Comparison of ENCODE assay signal across 12 cellular contexts in the genomic region with DNA sequence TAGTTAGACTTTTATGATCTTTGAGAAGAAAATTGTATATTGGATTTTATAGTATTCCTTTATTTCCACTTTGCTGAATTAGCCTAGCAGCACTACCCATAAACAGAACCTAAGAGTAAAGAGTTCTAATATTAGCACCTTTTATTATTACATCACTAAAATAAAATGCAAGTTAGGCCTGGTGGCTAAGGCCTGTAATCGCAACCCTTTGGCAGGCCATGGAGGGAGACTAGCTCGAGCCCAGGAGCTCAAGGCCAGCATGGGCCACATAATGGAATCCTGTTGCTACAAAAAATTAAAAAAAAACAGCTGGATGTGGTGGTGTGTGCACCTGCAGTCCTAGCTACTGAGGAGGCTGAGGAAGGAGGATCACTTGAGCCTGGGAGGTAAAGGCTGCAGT.
"Had no signal": no experiment of that assay in that cellular context is flagged by ENCODE, and none has a peak within 500 bp of the region (broad histone marks: within the 10 kb centered on the region; RNA-seq: fewer than 3 reads in every experiment).

No MANE protein-coding gene starts in this region.

- H3K27me3 Mint-ChIP-seq: activated B cell treated with CpG ODN at 0.5 μM for 24 hours; brain; stimulated activated naive CD8-positive, alpha-beta T cell treated with anti-CD3 and anti-CD28 coated beads, Interleukin-15, Interleukin-2, amounts not matched to agents 100 ng/mL and 50 ng/mL, for 24 hours; T-helper 17 cell had no signal

- H3K27ac ChIP-seq: adrenal gland had no signal

- H3K36me3 ChIP-seq: adrenal gland had no signal

- H3K27me3 ChIP-seq: adrenal gland had no signal

- H3K36me3 Mint-ChIP-seq: brain had no signal

- H3K9me3 ChIP-seq: adrenal gland had no signal

- H3K27ac Mint-ChIP-seq: activated B cell treated with CpG ODN at 0.5 μM for 24 hours; brain; stimulated activated naive CD8-positive, alpha-beta T cell treated with anti-CD3 and anti-CD28 coated beads, Interleukin-15, Interleukin-2, amounts not matched to agents 100 ng/mL and 50 ng/mL, for 24 hours; T-helper 17 cell had no signal

- DNase-seq: activated B cell treated with CpG ODN at 0.5 μM for 24 hours; activated naive CD4-positive, alpha-beta T cell treated with anti-CD3 and anti-CD28 coated beads, Interleukin-2, amount 50 U/mL, for 16 hours; activated T-cell treated with anti-CD3 and anti-CD28 coated beads, Interleukin-2, amount 50 U/mL, for 1 hour; adrenal gland; dermis blood vessel endothelial cell; hypothalamus; stimulated activated CD4-positive, alpha-beta T cell treated with anti-CD3 and anti-CD28 coated beads, Interleukin-15, amount 100 ng/mL, for 24 hours; stimulated activated CD4-positive, alpha-beta T cell treated with anti-CD3 and anti-CD28 coated beads, Interleukin-4, amount 100 ng/mL, for 24 hours; T-helper 17 cell had no signal

- H3K4me3 ChIP-seq: adrenal gland had no signal

- H3K4me1 ChIP-seq: adrenal gland had no signal

- H3K9me3 Mint-ChIP-seq: activated B cell treated with CpG ODN at 0.5 μM for 24 hours, brain, nephron had no signal

- H3K4me3 Mint-ChIP-seq: activated B cell treated with CpG ODN at 0.5 μM for 24 hours; brain; nephron; stimulated activated naive CD8-positive, alpha-beta T cell treated with anti-CD3 and anti-CD28 coated beads, Interleukin-15, Interleukin-2, amounts not matched to agents 100 ng/mL and 50 ng/mL, for 24 hours; T-helper 17 cell had no signal

- H3K4me1 Mint-ChIP-seq: activated B cell treated with CpG ODN at 0.5 μM for 24 hours, brain, T-helper 17 cell had no signal
